Comparison of ENCODE assay signal across 16 cellular contexts in genomic region chr9:130908129-130908877, GRCh38. TPM values are rescaled to one million over a fixed set of nuclear protein-coding genes. Genes with fewer than 3 reads are reported as not detected.
DNase-seq lines count a peak whose midpoint lies in the region; TF ChIP-seq lines count a peak whose summit lies in the region.
"Had no signal": no experiment of that assay in that cellular context is flagged by ENCODE, and none has a peak within 500 bp of the region (broad histone marks: within the 10 kb centered on the region; RNA-seq: fewer than 3 reads in every experiment).

No MANE protein-coding gene starts in this region.

- H3K79me2 ChIP-seq in smooth muscle cell (ENCODE audit: low read depth), result no peaks in the 10 kb centered on the region

- no CpG with 5 or more reads among the region's 22 CpGs for WGBS in neuronal stem cell (ENCODE audit: extremely low coverage in 2 of 2, insufficient read length in 2 of 2, insufficient replicate concordance in 1 of 2), 2 donors
- WGBS in smooth muscle cell (ENCODE audit: low lambda C conversion rate), result 79% methylated on average over 22 of the region's 22 CpGs

- H4K91ac ChIP-seq in neuronal stem cell (ENCODE audit: low read depth, low read length, poor library complexity), result no peak overlapping the region

- H3K9me3 ChIP-seq in HEK293 (ENCODE audit: control insufficient read depth, insufficient read depth, low read depth, low read length) (no peaks in the 10 kb centered on the region), neuronal stem cell (replicated peaks in 1 of 2; ENCODE audit: control insufficient read depth in 2 of 2, insufficient read depth in 1 of 2, low read depth in 1 of 2, low read length in 2 of 2) (no peaks in the 10 kb centered on the region), smooth muscle cell (replicated peaks; ENCODE audit: low read depth) (no peaks in the 10 kb centered on the region)
- H3K9me3 ChIP-seq: BE2C, HAP-1 had no signal

- H3K36me3 ChIP-seq in HEK293 (ENCODE audit: control insufficient read depth in 2 of 2, insufficient read depth in 1 of 2, low read length in 2 of 2) (no peaks in the 10 kb centered on the region), neuronal stem cell (replicated peaks in 1 of 2; ENCODE audit: control insufficient read depth in 2 of 2, insufficient read depth in 2 of 2, low read length in 2 of 2) (no peaks in the 10 kb centered on the region), smooth muscle cell (ENCODE audit: low read depth) (no peaks in the 10 kb centered on the region)
- H3K36me3 ChIP-seq: BE2C, HAP-1 had no signal

- no peaks in the 10 kb centered on the region for H3K36me3 Mint-ChIP-seq in brain
- H3K36me3 Mint-ChIP-seq in endothelial cell (ENCODE audit: low read depth, unreplicated experiment), result no peaks in the 10 kb centered on the region
- H3K36me3 Mint-ChIP-seq: CD4-positive, alpha-beta memory T cell had no signal

- H3K4me3 ChIP-seq in HEK293 (ENCODE audit: low read depth, low read length), result no peak overlapping the region
- no peak overlapping the region for H3K4me3 ChIP-seq in neuronal stem cell (ENCODE audit: low read length in 2 of 2)
- no peak overlapping the region for H3K4me3 ChIP-seq in smooth muscle cell
- H3K4me3 ChIP-seq: HAP-1 had no signal

- H2AFZ ChIP-seq in neuronal stem cell (ENCODE audit: low read length) (no peak overlapping the region), smooth muscle cell (ENCODE audit: low read depth) (no peak overlapping the region)

- H2BK12ac ChIP-seq in neuronal stem cell (ENCODE audit: low read length), result no peak overlapping the region

- H3K27ac ChIP-seq in HEK293 (ENCODE audit: extremely low read depth, low read depth, low read length) (no peak overlapping the region), neuronal stem cell (replicated peaks; ENCODE audit: low read length) (no peak overlapping the region), smooth muscle cell (ENCODE audit: low read depth) (no peak overlapping the region)

- peaks cover 41% of the 10 kb centered on the region for H3K4me1 Mint-ChIP-seq in brain
- H3K4me1 Mint-ChIP-seq in endothelial cell (ENCODE audit: unreplicated experiment), result peaks cover 7% of the 10 kb centered on the region

- H4K20me1 ChIP-seq in smooth muscle cell (ENCODE audit: low read depth), result no peaks in the 10 kb centered on the region

- H3K9me3 Mint-ChIP-seq in brain, result peaks cover 0 to 8% (median 0%) of the 10 kb centered on the region in 5 experiments
- no peaks in the 10 kb centered on the region for H3K9me3 Mint-ChIP-seq in endothelial cell (ENCODE audit: unreplicated experiment)
- H3K9me3 Mint-ChIP-seq: CD4-positive, alpha-beta memory T cell had no signal

- CTCF ChIA-PET in HEK293 (lab: Yijun Ruan, JAX), result interaction anchor here (0.7 to 1.3 kb wide), 3 partner anchors 39 to 90 kb away, joined by 3 to 7 read pairs (median 4); no protein-coding TSS in a partner anchor

- H4K8ac ChIP-seq in neuronal stem cell (ENCODE audit: low read depth, low read length), result no peak overlapping the region

- no peaks in the 10 kb centered on the region for H3F3A ChIP-seq in smooth muscle cell (ENCODE audit: low read depth)

- DNase-seq in COLO829 (ENCODE audit: low spot score), result peak; percentile 84
- DNase-seq in neuronal stem cell (ENCODE audit: low spot score), result no peak
- DNase-seq in smooth muscle cell (lab: John Stamatoyannopoulos, UW; ENCODE audit: unreplicated experiment), result no peak
- DNase-seq in endothelial cell (ENCODE audit: low spot score), result no peak
- no peak for DNase-seq in NCI-H1417 treated with DMSO at 0.1 percent for 48 hours (lab: John Stamatoyannopoulos, UW)
- DNase-seq: BE2C, DND-41, GDM1, NCI-H1436 treated with DMSO at 0.1 percent for 48 hours, NCI-H2081 treated with DMSO at 0.1 percent for 48 hours, NCI-H446, SIG-M5 had no signal

- TF ChIP-seq CTCF in HEK293 (tag by site-specific recombination; IDR thresholded peaks at IDR 0.05) (no peak), brain (conservative IDR thresholded peaks at IDR 0.05) (no peak), smooth muscle cell (IDR thresholded peaks at IDR 0.05; ENCODE audit: borderline replicate concordance, insufficient read depth, poor library complexity, severe bottlenecking) (no peak), endothelial cell (IDR thresholded peaks at IDR 0.05; ENCODE audit: unreplicated experiment) (no peak)

- H3K79me1 ChIP-seq in neuronal stem cell (ENCODE audit: low read depth, low read length), result peaks cover 3% of the 10 kb centered on the region

- H3K4me3 Mint-ChIP-seq in brain (no peak overlapping the region), endothelial cell (ENCODE audit: unreplicated experiment) (no peak overlapping the region)
- H3K4me3 Mint-ChIP-seq: CD4-positive, alpha-beta memory T cell had no signal

- peak overlapping the region; percentile 20 for H3K18ac ChIP-seq in neuronal stem cell (ENCODE audit: low read length)

- H3K27me3 ChIP-seq in neuronal stem cell (ENCODE audit: control insufficient read depth in 3 of 3, insufficient read depth in 3 of 3, low read depth in 1 of 3, low read length in 3 of 3) (peaks cover 0 to 34% (median 0%) of the 10 kb centered on the region in 3 experiments), smooth muscle cell (ENCODE audit: low read depth) (no peaks in the 10 kb centered on the region)
- H3K27me3 ChIP-seq: BE2C had no signal

- peaks cover 3% of the 10 kb centered on the region for H3K27me3 Mint-ChIP-seq in brain
- peaks cover 6% of the 10 kb centered on the region for H3K27me3 Mint-ChIP-seq in endothelial cell (ENCODE audit: unreplicated experiment)

- peak overlapping the region; percentile 90 for H3K23ac ChIP-seq in neuronal stem cell (ENCODE audit: low read depth, low read length, poor library complexity)

- H3K9ac ChIP-seq in neuronal stem cell (ENCODE audit: low read depth, low read length, poor library complexity), result peak overlapping the region; percentile 7
- H3K9ac ChIP-seq in smooth muscle cell (ENCODE audit: low read depth), result no peak overlapping the region

- H3K4ac ChIP-seq in neuronal stem cell (ENCODE audit: low read length), result no peak overlapping the region

- H2AK5ac ChIP-seq in neuronal stem cell (ENCODE audit: low read depth, low read length), result peak overlapping the region; percentile 97

- H3K4me1 ChIP-seq in HEK293 (ENCODE audit: control insufficient read depth, insufficient read depth, low read length), result no peaks in the 10 kb centered on the region
- peaks cover 6 to 9% of the 10 kb centered on the region in 2 donors for H3K4me1 ChIP-seq in neuronal stem cell (ENCODE audit: control insufficient read depth in 2 of 2, insufficient read depth in 1 of 2, low read depth in 1 of 2, low read length in 2 of 2)
- no peaks in the 10 kb centered on the region for H3K4me1 ChIP-seq in smooth muscle cell (ENCODE audit: low read depth)
- H3K4me1 ChIP-seq: HAP-1 had no signal

- H3K27ac Mint-ChIP-seq in brain (peak overlapping the region in 3 of 5 experiments; percentile 1 to 91 (median 70)), endothelial cell (ENCODE audit: unreplicated experiment) (no peak overlapping the region)
- H3K27ac Mint-ChIP-seq: CD4-positive, alpha-beta memory T cell had no signal

- H3K4me2 ChIP-seq in neuronal stem cell (ENCODE audit: insufficient read depth, low read length, poor library complexity, severe bottlenecking), result no peak overlapping the region
- no peak overlapping the region for H3K4me2 ChIP-seq in smooth muscle cell

- no peak overlapping the region for H2BK5ac ChIP-seq in neuronal stem cell (ENCODE audit: low read length)

- H2BK120ac ChIP-seq in neuronal stem cell (ENCODE audit: low read depth, low read length), result no peak overlapping the region

- POLR2A ChIA-PET in HEK293 (lab: Yijun Ruan, JAX), result no interaction called here

- peak overlapping the region; percentile 32 for H3K14ac ChIP-seq in neuronal stem cell (ENCODE audit: low read length)

- H2BK15ac ChIP-seq in neuronal stem cell (ENCODE audit: low read length), result peak overlapping the region; percentile 69

TF ChIP-seq in HEK293, 187 proteins besides CTCF, POLR2A, EP300 and RAD21 (continues in another document):
- peak; percentile 35; the same call in 1 of the 2 replicates for TF ChIP-seq ZBTB10 (tag by site-specific recombination; IDR thresholded peaks at IDR 0.05)

RNA-seq across cellular contexts. Expression of gene QRFP, which starts 11.7 kb away (rescaled TPM):
- polyA plus RNA-seq in brain (ENCODE audit: insufficient read depth, low read depth, low replicate concordance) (not detected), smooth muscle cell (0.15 and 0.24 TPM in 2 replicates)
- not detected for polyA plus RNA-seq in neuronal stem cell (2013, experiment 1 of 2)
- polyA plus RNA-seq in neuronal stem cell (2013, experiment 2 of 2), result not detected
- total RNA-seq in smooth muscle cell (not detected in 2 replicates), endothelial cell (ENCODE audit: unreplicated experiment) (not detected)
- total RNA-seq: CD4-positive, alpha-beta memory T cell had no signal
- polyA plus RNA-seq: CD4-positive, alpha-beta memory T cell had no signal

RNA-seq across cellular contexts. Expression of gene FIBCD1, which starts 30.7 kb away (rescaled TPM):
- polyA plus RNA-seq in brain (ENCODE audit: insufficient read depth, low read depth, low replicate concordance), result 0.78 TPM
- 0.82 TPM for polyA plus RNA-seq in neuronal stem cell (2013, experiment 1 of 2)
- polyA plus RNA-seq in neuronal stem cell (2013, experiment 2 of 2), result 0.89 TPM
- total RNA-seq in smooth muscle cell, result 1.3 and 1.8 TPM in 2 replicates
- polyA plus RNA-seq in smooth muscle cell, result 2.4 and 4.7 TPM in 2 replicates
- 0.33 TPM for total RNA-seq in endothelial cell (ENCODE audit: unreplicated experiment)
- total RNA-seq: CD4-positive, alpha-beta memory T cell had no signal
- polyA plus RNA-seq: CD4-positive, alpha-beta memory T cell had no signal
